ENCODE assay signal across 8 cellular contexts in the genomic region with DNA sequence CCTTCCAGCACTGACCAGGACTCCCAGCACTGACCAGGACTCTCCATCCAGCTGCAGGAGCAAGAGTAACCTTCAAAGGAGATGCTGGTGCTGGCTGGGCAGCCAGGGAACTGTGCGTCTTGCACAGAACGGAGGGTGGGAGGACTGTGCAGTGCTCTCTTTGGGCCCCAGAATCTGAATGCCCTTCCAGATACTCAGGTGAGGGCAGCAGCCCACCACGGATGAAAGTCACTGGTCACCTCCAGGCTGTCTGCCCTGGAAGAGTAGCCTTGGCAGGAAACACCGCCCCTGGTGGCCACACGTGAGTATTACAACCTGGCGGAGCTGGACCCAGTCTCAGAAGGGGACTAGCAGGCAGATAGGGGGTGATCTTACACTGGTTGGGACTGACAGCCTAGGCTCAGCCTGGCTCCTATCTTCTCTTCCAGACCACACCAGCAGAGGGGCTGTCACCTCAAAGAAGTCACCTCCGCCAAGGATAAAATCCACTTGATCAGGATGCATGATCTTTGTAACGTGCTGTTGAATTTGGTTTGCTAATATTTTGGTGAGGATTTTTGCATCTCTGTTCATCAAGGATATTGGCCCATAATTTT.
A peak's percentile ranks its signal among the peaks of the same experiment; 100 is the strongest.
DNase-seq lines count a peak whose midpoint lies in the region; ATAC-seq, FAIRE-seq and TF ChIP-seq lines count a peak whose summit lies in the region.

No MANE protein-coding gene starts in this region.

- no peak for FAIRE-seq in D721Med (lab: Jason Lieb, UNC)

- ATAC-seq in HG02870 (IDR thresholded peaks at IDR 0.05; ENCODE audit: unreplicated experiment) (peak; percentile 69), GM21381 (IDR thresholded peaks at IDR 0.05; ENCODE audit: unreplicated experiment) (no peak)
- ATAC-seq in activated CD4-positive, CD25-positive, alpha-beta regulatory T cell treated with anti-CD3 and anti-CD28 coated beads, Interleukin-2, amount 50 U/mL, for 24 hours: peak; percentile 66 to 71

- peak; percentile 88 for DNase-seq in D721Med (ENCODE audit: insufficient read length, low spot score)
- DNase-seq in NCI-H345 treated with DMSO at 0.1 percent for 48 hours (lab: John Stamatoyannopoulos, UW; ENCODE audit: unreplicated experiment): peak; percentile 63
- peak; percentile 50 for DNase-seq in central memory CD4-positive, alpha-beta T cell
- peak; percentile 62 for DNase-seq in kidney tubule cell (ENCODE audit: low spot score)
- peak; percentile 77 for DNase-seq in stimulated activated CD4-positive, alpha-beta T cell treated with anti-CD3 and anti-CD28 coated beads, Interleukin-4, amount 100 ng/mL, for 1 hour

- peak; percentile 87 for TF ChIP-seq CTCF in D721Med (IDR thresholded peaks at IDR 0.05; ENCODE audit: insufficient read depth, missing control alignments)
